In genomic region chr3:63656791-63657190, GRCh38 we compare ENCODE assay signal across 20 cellular contexts. TPM values are rescaled to one million over a fixed set of nuclear protein-coding genes. Genes with fewer than 3 reads are reported as not detected.
DNase-seq lines count a peak whose midpoint lies in the region; ATAC-seq and TF ChIP-seq lines count a peak whose summit lies in the region.
"Had no signal": no experiment of that assay in that cellular context is flagged by ENCODE, and none has a peak within 500 bp of the region (broad histone marks: within the 10 kb centered on the region; RNA-seq: fewer than 3 reads in every experiment).

No MANE protein-coding gene starts in this region.

- H3K79me2 ChIP-seq in GM23248 (ENCODE audit: insufficient read depth), result no peaks in the 10 kb centered on the region
- H3K79me2 ChIP-seq: hepatocyte had no signal

- ATAC-seq in foreskin keratinocyte (peak; percentile 66), GM21367 (IDR thresholded peaks at IDR 0.05; ENCODE audit: unreplicated experiment) (no peak)
- ATAC-seq: activated CD8-positive, alpha-beta T cell treated with anti-CD3 and anti-CD28 coated beads, Interleukin-2, amount 10 ng/mL, durations not matched to agents 7 days and 5 days; GM12878; left lung had no signal

- peak overlapping the region; percentile 54 for H3K4me2 ChIP-seq in GM23248 (ENCODE audit: unreplicated experiment)
- H3K4me2 ChIP-seq: hepatocyte had no signal

- H3F3A ChIP-seq in GM23248 (ENCODE audit: insufficient read depth), result peaks cover 42% of the 10 kb centered on the region

- 0 out of 2 replicates have a peak overlapping the region, but pooled peaks have one; percentile 16 for H2AFZ ChIP-seq in GM23248
- H2AFZ ChIP-seq: hepatocyte had no signal

- no peak for TF ChIP-seq CTCF in foreskin keratinocyte (conservative IDR thresholded peaks at IDR 0.05)

- peak; percentile 91 for DNase-seq in GM23248
- peak; percentile 25 for DNase-seq in adipocyte (ENCODE audit: low read depth)
- DNase-seq in foreskin keratinocyte, result peak; percentile 15 to 41
- peak; percentile 6 for DNase-seq in stromal cell of bone marrow (ENCODE audit: low read depth)
- no peak for DNase-seq in activated CD8-positive, alpha-beta memory T cell treated with anti-CD3 and anti-CD28 coated beads, Interleukin-2, amount 50 U/mL, for 4 hours
- no peak for DNase-seq in NCI-H2196 treated with DMSO at 0.1 percent for 48 hours (lab: John Stamatoyannopoulos, UW; ENCODE audit: unreplicated experiment)
- DNase-seq: activated CD8-positive, alpha-beta T cell treated with anti-CD3 and anti-CD28 coated beads, Interleukin-2, amount 10 ng/mL, durations not matched to agents 7 days and 5 days; adrenal gland; DND-41; GOT3; left lung; NCI-H2029 treated with DMSO at 0.1 percent for 48 hours; NCI-H526 treated with DMSO at 0.1 percent for 48 hours; SW 1271 had no signal

- peak overlapping the region; percentile 81 for H3K27ac ChIP-seq in GM23248
- H3K27ac ChIP-seq in foreskin keratinocyte, result no peak overlapping the region
- H3K27ac ChIP-seq: adrenal gland, C4-2B, hepatocyte, left lung had no signal

- H3K36me3 ChIP-seq in GM23248 (ENCODE audit: low read depth) (no peaks in the 10 kb centered on the region), adipocyte (ENCODE audit: control insufficient read depth, insufficient read depth, low read length, severe bottlenecking) (no peaks in the 10 kb centered on the region)
- H3K36me3 ChIP-seq: adrenal gland, left lung had no signal

- peaks cover 44% of the 10 kb centered on the region for H3K4me1 ChIP-seq in GM23248 (ENCODE audit: insufficient read depth)
- H3K4me1 ChIP-seq in adipocyte (ENCODE audit: control insufficient read depth, insufficient read depth, low read length), result peaks cover 33% of the 10 kb centered on the region
- peaks cover 9% of the 10 kb centered on the region for H3K4me1 ChIP-seq in foreskin keratinocyte
- H3K4me1 ChIP-seq: adrenal gland, left lung had no signal

- no peaks in the 10 kb centered on the region for H4K20me1 ChIP-seq in GM23248 (ENCODE audit: insufficient read depth)

- 11 to 12% methylated on average over 6 of the region's 6 CpGs for WGBS in GM23248 (ENCODE audit: low coverage in 1 of 2, low lambda C conversion rate in 2 of 2, missing lambda C conversion rate in 2 of 2), 2 experiments

- no peaks in the 10 kb centered on the region for H3K27me3 ChIP-seq in GM23248 (replicated peaks; ENCODE audit: insufficient read depth)
- no peaks in the 10 kb centered on the region for H3K27me3 ChIP-seq in adipocyte (replicated peaks; ENCODE audit: control insufficient read depth, insufficient read depth, low read length)
- no peaks in the 10 kb centered on the region for H3K27me3 ChIP-seq in foreskin keratinocyte
- H3K27me3 ChIP-seq: adrenal gland, hepatocyte, left lung had no signal

- no peak overlapping the region for H3K4me3 ChIP-seq in GM23248
- H3K4me3 ChIP-seq in adipocyte (ENCODE audit: low read length), result peak overlapping the region; percentile 3
- H3K4me3 ChIP-seq: adrenal gland, GM12878, hepatocyte, left lung had no signal

- in situ Hi-C loops in GM23248 (cut with MboI), result loop anchor here (25.0 kb wide), 1 partner anchor 294 kb away; no protein-coding TSS in a partner anchor

- H3K9me2 ChIP-seq in GM23248 (ENCODE audit: insufficient read depth), result no peaks in the 10 kb centered on the region

- H3K9ac ChIP-seq in GM23248 (peak overlapping the region; percentile 48; the same call in 1 of the 2 replicates), adipocyte (ENCODE audit: low read length) (peak overlapping the region; percentile 14)

- no peaks in the 10 kb centered on the region for H3K9me3 ChIP-seq in GM23248 (ENCODE audit: low read depth)
- no peaks in the 10 kb centered on the region for H3K9me3 ChIP-seq in adipocyte (ENCODE audit: control insufficient read depth, low read length)
- H3K9me3 ChIP-seq: adrenal gland, left lung had no signal

RNA-seq across cellular contexts. Expression of gene SNTN, which starts 4.3 kb away (rescaled TPM):
- total RNA-seq in GM23248 (2014; rRNA removed; shearing (Covaris generic)), result not detected in 2 replicates
- polyA plus RNA-seq in GM23248 (2016; fragmentation: Nextera tagmentation; extraction: Ambion mirVana), result not detected in 2 replicates
- not detected in 2 replicates for total RNA-seq in foreskin keratinocyte
- not detected in 2 replicates for polyA plus RNA-seq in foreskin keratinocyte
- total RNA-seq: activated CD8-positive, alpha-beta T cell treated with anti-CD3 and anti-CD28 coated beads, Interleukin-2, amount 10 ng/mL, durations not matched to agents 7 days and 5 days; adrenal gland; GM12878; hepatocyte; myocyte; subcutaneous adipose tissue had no signal
- polyA plus RNA-seq: adrenal gland, GM12878, hepatocyte had no signal

Comparison
In these comparisons a context has a peak if more than half of its experiments do, and no peak if none do; other contexts are left out.
1. DNase-seq: peak in GM23248 (single experiment), adipocyte (single experiment), foreskin keratinocyte (2 of 2) and stromal cell of bone marrow (single experiment); none in activated CD8-positive, alpha-beta memory T cell treated with anti-CD3 and anti-CD28 coated beads, Interleukin-2, amount 50 U/mL, for 4 hours (single experiment) and NCI-H2196 treated with DMSO at 0.1 percent for 48 hours (single experiment).